In genomic region chr6:42374027-42374669, GRCh38 we compare ENCODE assay signal across 10 cellular contexts.
DNase-seq lines count a peak whose midpoint lies in the region; ATAC-seq lines count a peak whose summit lies in the region.
"Had no signal": no experiment of that assay in that cellular context is flagged by ENCODE, and none has a peak within 500 bp of the region (broad histone marks: within the 10 kb centered on the region; RNA-seq: fewer than 3 reads in every experiment).

No MANE protein-coding gene starts in this region.

- H3K27me3 Mint-ChIP-seq in activated naive CD8-positive, alpha-beta T cell treated with anti-CD3 and anti-CD28 coated beads, Interleukin-2, amount 10 ng/mL, durations not matched to agents 7 days and 5 days, result no peaks in the 10 kb centered on the region
- H3K27me3 Mint-ChIP-seq in stimulated activated naive CD8-positive, alpha-beta T cell treated with anti-CD3 and anti-CD28 coated beads, Interleukin-15, amount 100 ng/mL, for 72 hours, result no peaks in the 10 kb centered on the region

- peaks cover 17% of the 10 kb centered on the region for H3K36me3 Mint-ChIP-seq in activated naive CD8-positive, alpha-beta T cell treated with anti-CD3 and anti-CD28 coated beads, Interleukin-2, amount 10 ng/mL, durations not matched to agents 7 days and 5 days

- H3K4me3 Mint-ChIP-seq in activated naive CD8-positive, alpha-beta T cell treated with anti-CD3 and anti-CD28 coated beads, Interleukin-2, amount 10 ng/mL, durations not matched to agents 7 days and 5 days, result peak overlapping the region; percentile 13
- peak overlapping the region in 1 of 2 donors; percentile 22 for H3K4me3 Mint-ChIP-seq in stimulated activated naive CD8-positive, alpha-beta T cell treated with anti-CD3 and anti-CD28 coated beads, Interleukin-15, amount 100 ng/mL, for 72 hours

- no peaks in the 10 kb centered on the region for H3K9me3 Mint-ChIP-seq in activated naive CD8-positive, alpha-beta T cell treated with anti-CD3 and anti-CD28 coated beads, Interleukin-2, amount 10 ng/mL, durations not matched to agents 7 days and 5 days
- H3K9me3 Mint-ChIP-seq in stimulated activated naive CD8-positive, alpha-beta T cell treated with anti-CD3 and anti-CD28 coated beads, Interleukin-15, amount 100 ng/mL, for 72 hours, result no peaks in the 10 kb centered on the region

- peak overlapping the region; percentile 3 for H3K27ac Mint-ChIP-seq in activated naive CD8-positive, alpha-beta T cell treated with anti-CD3 and anti-CD28 coated beads, Interleukin-2, amount 10 ng/mL, durations not matched to agents 7 days and 5 days
- peak overlapping the region in 1 of 2 donors; percentile 20 for H3K27ac Mint-ChIP-seq in stimulated activated naive CD8-positive, alpha-beta T cell treated with anti-CD3 and anti-CD28 coated beads, Interleukin-15, amount 100 ng/mL, for 72 hours

- DNase-seq in activated naive CD4-positive, alpha-beta T cell treated with Interleukin-2 at 50 U/mL for 16 hours, result peak; percentile 15
- DNase-seq in activated naive CD4-positive, alpha-beta T cell treated with anti-CD3 and anti-CD28 coated beads, Interleukin-2, amount 50 U/mL, for 16 hours, result no peak
- peak; percentile 47 to 53 for DNase-seq in NOMO-1 (lab: John Stamatoyannopoulos, UW; ENCODE audit: unreplicated experiment in 2 of 2)
- no peak for DNase-seq in activated naive CD8-positive, alpha-beta T cell treated with anti-CD3 and anti-CD28 coated beads, Interleukin-2, amount 10 ng/mL, durations not matched to agents 7 days and 5 days
- DNase-seq in stimulated activated naive CD8-positive, alpha-beta T cell treated with anti-CD3 and anti-CD28 coated beads, Interleukin-15, amount 100 ng/mL, for 72 hours, result peak in 1 of 2 donors; percentile 29
- DNase-seq in NCI-H82 (lab: John Stamatoyannopoulos, UW), result no peak
- DNase-seq: NCI-H1694 treated with DMSO at 0.1 percent for 48 hours; NK-92 treated with Interleukin-12 subunit alpha and Interleukin-12 subunit beta, amount 100 ng/mL, for 24 hours had no signal

- POLR2A ChIA-PET in activated naive CD8-positive, alpha-beta T cell treated with anti-CD3 and anti-CD28 coated beads, Interleukin-2, amount 10 ng/mL, durations not matched to agents 7 days and 5 days (lab: Charles Lee), result interaction anchor here (0.8 to 0.9 kb wide), 2 partner anchors 15 to 79 kb away, joined by 3 to 6 read pairs; no protein-coding TSS in a partner anchor

- ATAC-seq in activated naive CD8-positive, alpha-beta T cell treated with anti-CD3 and anti-CD28 coated beads, Interleukin-2, amount 10 ng/mL, durations not matched to agents 7 days and 5 days (ENCODE audit: low read depth), result peak; percentile 51
- ATAC-seq in stimulated activated naive CD8-positive, alpha-beta T cell treated with anti-CD3 and anti-CD28 coated beads, Interleukin-15, amount 100 ng/mL, for 72 hours, result peak; percentile 89
- ATAC-seq in HG03280 (IDR thresholded peaks at IDR 0.05; ENCODE audit: unreplicated experiment), result no peak
- no peak for ATAC-seq in GM21367 (IDR thresholded peaks at IDR 0.05; ENCODE audit: unreplicated experiment)

- peaks cover 43% of the 10 kb centered on the region for H3K4me1 Mint-ChIP-seq in activated naive CD8-positive, alpha-beta T cell treated with anti-CD3 and anti-CD28 coated beads, Interleukin-2, amount 10 ng/mL, durations not matched to agents 7 days and 5 days
- H3K4me1 Mint-ChIP-seq in stimulated activated naive CD8-positive, alpha-beta T cell treated with anti-CD3 and anti-CD28 coated beads, Interleukin-15, amount 100 ng/mL, for 72 hours, result peaks cover 77% of the 10 kb centered on the region

Comparison
In these comparisons a context has a peak if more than half of its experiments do, and no peak if none do; other contexts are left out.
1. DNase-seq: peak in activated naive CD4-positive, alpha-beta T cell treated with Interleukin-2 at 50 U/mL for 16 hours (single experiment) and NOMO-1 (2 of 2); none in activated naive CD4-positive, alpha-beta T cell treated with anti-CD3 and anti-CD28 coated beads, Interleukin-2, amount 50 U/mL, for 16 hours (single experiment), activated naive CD8-positive, alpha-beta T cell treated with anti-CD3 and anti-CD28 coated beads, Interleukin-2, amount 10 ng/mL, durations not matched to agents 7 days and 5 days (single experiment) and NCI-H82 (single experiment).
2. ATAC-seq: peak in activated naive CD8-positive, alpha-beta T cell treated with anti-CD3 and anti-CD28 coated beads, Interleukin-2, amount 10 ng/mL, durations not matched to agents 7 days and 5 days (single experiment) and stimulated activated naive CD8-positive, alpha-beta T cell treated with anti-CD3 and anti-CD28 coated beads, Interleukin-15, amount 100 ng/mL, for 72 hours (single experiment); none in HG03280 (single experiment) and GM21367 (single experiment).